Comparison of ENCODE assay signal across 8 cellular contexts in the genomic region with DNA sequence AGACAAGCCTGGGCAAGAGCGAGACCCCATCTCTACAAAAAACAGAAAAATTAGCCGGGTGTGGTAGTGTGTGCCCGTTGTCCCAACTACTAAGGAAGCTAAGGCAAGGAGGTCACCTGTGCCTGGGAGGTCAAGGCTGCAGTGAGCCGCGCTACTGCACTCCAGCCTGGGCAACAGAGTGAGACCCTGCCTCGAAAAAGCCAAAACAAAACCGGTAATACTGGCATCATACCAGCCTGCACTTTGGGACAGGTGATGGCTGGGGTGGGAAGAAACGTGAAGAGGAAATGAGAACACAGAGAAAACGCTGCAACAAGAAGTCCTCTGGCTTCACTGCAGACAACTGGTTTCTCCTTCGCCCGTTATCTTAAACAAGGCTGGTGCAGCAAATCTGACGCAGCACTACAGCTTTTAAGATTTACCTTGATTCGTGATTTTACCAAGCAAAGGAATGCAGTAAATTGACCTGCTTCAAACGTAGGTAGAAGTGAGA.
A peak's percentile ranks its signal among the peaks of the same experiment; 100 is the strongest.
DNase-seq lines count a peak whose midpoint lies in the region; ATAC-seq and TF ChIP-seq lines count a peak whose summit lies in the region.

No MANE protein-coding gene starts in this region.

- peaks cover 17% of the 10 kb centered on the region for H3K36me3 ChIP-seq in rectal smooth muscle tissue (ENCODE audit: control insufficient read depth, insufficient read depth, low read length)

- peak overlapping the region; percentile 98 for H3K27ac Mint-ChIP-seq in T-helper 1 cell treated with Interleukin-12 subunit alpha and Interleukin-12 subunit beta and Interleukin-4 antibody, amounts not matched to agents 30 μg/mL and 1 μg/mL, for 36 hours

- H3K4me3 Mint-ChIP-seq in T-helper 1 cell treated with Interleukin-12 subunit alpha and Interleukin-12 subunit beta and Interleukin-4 antibody, amounts not matched to agents 30 μg/mL and 1 μg/mL, for 36 hours = peak overlapping the region; percentile 99

- H3K9ac ChIP-seq in rectal smooth muscle tissue (ENCODE audit: low read length) = peak overlapping the region; percentile 86

- no peak for DNase-seq in foreskin fibroblast
- no peak for DNase-seq in amniotic stem cell (lab: John Stamatoyannopoulos, UW)
- no peak for DNase-seq in stimulated activated CD4-positive, alpha-beta T cell treated with anti-CD3 and anti-CD28 coated beads, Interleukin-2, amount 100 ng/mL, for 24 hours
- no peak for DNase-seq in cortex of kidney (lab: John Stamatoyannopoulos, UW)

- peaks cover 19% of the 10 kb centered on the region for H3K4me1 ChIP-seq in rectal smooth muscle tissue (ENCODE audit: control insufficient read depth, insufficient read depth, low read length)

- no peaks in the 10 kb centered on the region for H3K9me3 Mint-ChIP-seq in T-helper 1 cell treated with Interleukin-12 subunit alpha and Interleukin-12 subunit beta and Interleukin-4 antibody, amounts not matched to agents 30 μg/mL and 1 μg/mL, for 36 hours

- peaks cover 29% of the 10 kb centered on the region for H3K36me3 Mint-ChIP-seq in T-helper 1 cell treated with Interleukin-12 subunit alpha and Interleukin-12 subunit beta and Interleukin-4 antibody, amounts not matched to agents 30 μg/mL and 1 μg/mL, for 36 hours (ENCODE audit: low read depth)

- H3K4me3 ChIP-seq in foreskin fibroblast (ENCODE audit: low read depth in 1 of 2, low read length in 2 of 2) (peak overlapping the region; percentile 66 to 75), rectal smooth muscle tissue (ENCODE audit: low read length) (peak overlapping the region; percentile 89)

- H3K27me3 ChIP-seq in rectal smooth muscle tissue (ENCODE audit: control insufficient read depth, insufficient read depth, low read length) = no peaks in the 10 kb centered on the region

- H3K27ac ChIP-seq in rectal smooth muscle tissue (ENCODE audit: low read depth, low read length) = peak overlapping the region; percentile 99

- ATAC-seq in GM18517 (IDR thresholded peaks at IDR 0.05; ENCODE audit: unreplicated experiment) (peak; percentile 25), HG02798 (IDR thresholded peaks at IDR 0.05; ENCODE audit: poor library complexity, unreplicated experiment) (peak; percentile 2)

- H3K4me1 Mint-ChIP-seq in T-helper 1 cell treated with Interleukin-12 subunit alpha and Interleukin-12 subunit beta and Interleukin-4 antibody, amounts not matched to agents 30 μg/mL and 1 μg/mL, for 36 hours (ENCODE audit: low read depth) = peaks cover 29% of the 10 kb centered on the region

- no peaks in the 10 kb centered on the region for H3K27me3 Mint-ChIP-seq in T-helper 1 cell treated with Interleukin-12 subunit alpha and Interleukin-12 subunit beta and Interleukin-4 antibody, amounts not matched to agents 30 μg/mL and 1 μg/mL, for 36 hours (ENCODE audit: low read depth)

- no peak for TF ChIP-seq CTCF in foreskin fibroblast (IDR thresholded peaks at IDR 0.05; ENCODE audit: low read depth, low read length)
